In the genomic region with DNA sequence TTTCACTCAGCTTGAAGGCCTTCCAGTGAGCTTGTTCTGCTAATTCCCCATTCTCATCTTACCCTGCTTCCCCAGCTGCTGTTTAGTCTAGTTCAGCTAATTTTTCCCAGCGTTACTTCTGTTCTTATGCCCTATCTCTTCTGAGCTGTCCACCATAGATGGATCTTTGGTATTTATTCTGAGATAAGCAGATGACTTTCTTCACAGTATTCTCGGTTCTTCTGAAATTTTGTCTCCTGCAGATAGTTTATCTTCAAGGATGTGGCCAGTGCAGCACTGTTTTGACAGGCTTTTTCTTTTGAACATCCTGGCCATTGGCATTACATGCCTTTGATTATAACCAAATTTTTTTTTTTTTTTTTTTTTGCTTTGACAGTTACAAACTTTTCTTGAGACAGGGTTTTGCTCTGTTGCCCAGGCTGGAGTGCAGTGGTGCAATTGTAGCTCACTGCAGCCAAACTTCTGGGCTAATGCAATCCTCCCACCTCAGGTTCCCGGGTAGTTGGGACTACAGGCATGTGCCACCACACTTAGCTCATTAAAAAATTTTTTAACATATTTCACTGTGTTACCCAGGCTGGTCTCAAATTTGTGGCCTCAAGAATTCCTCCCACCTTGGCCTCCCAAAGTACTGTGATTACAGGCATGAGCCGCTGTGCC, we compare ENCODE assay signal across 1 cellular context.
TF ChIP-seq lines count a peak whose summit lies in the region.

No MANE protein-coding gene starts in this region.

TF ChIP-seq in K562, 482 proteins besides CTCF, POLR2A, EP300 and RAD21 (continued from another document and continues in another):
- TF ChIP-seq, protein P1, sequence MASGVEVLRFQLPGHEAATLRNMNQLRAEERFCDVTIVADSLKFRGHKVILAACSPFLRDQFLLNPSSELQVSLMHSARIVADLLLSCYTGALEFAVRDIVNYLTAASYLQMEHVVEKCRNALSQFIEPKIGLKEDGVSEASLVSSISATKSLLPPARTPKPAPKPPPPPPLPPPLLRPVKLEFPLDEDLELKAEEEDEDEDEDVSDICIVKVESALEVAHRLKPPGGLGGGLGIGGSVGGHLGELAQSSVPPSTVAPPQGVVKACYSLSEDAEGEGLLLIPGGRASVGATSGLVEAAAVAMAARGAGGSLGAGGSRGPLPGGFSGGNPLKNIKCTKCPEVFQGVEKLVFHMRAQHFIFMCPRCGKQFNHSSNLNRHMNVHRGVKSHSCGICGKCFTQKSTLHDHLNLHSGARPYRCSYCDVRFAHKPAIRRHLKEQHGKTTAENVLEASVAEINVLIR (CRISPR knock-in tag; IDR thresholded peaks at IDR 0.05), result peak; percentile 41; the same call in 1 of the 2 replicates
- TF ChIP-seq ZNF696 (CRISPR knock-in tag; conservative IDR thresholded peaks at IDR 0.05) (no peak), PCBP1 (IDR thresholded peaks at IDR 0.05; ENCODE audit: low read depth, low read length, poor library complexity, severe bottlenecking) (no peak), E2F3 (CRISPR knock-in tag; IDR thresholded peaks at IDR 0.05) (no peak), HNRNPK (IDR thresholded peaks at IDR 0.05; ENCODE audit: low read depth, low read length, poor library complexity, severe bottlenecking) (no peak), ZNF407 (IDR thresholded peaks at IDR 0.05; ENCODE audit: low read depth) (no peak), XRCC3 (IDR thresholded peaks at IDR 0.05) (no peak), SREBF1 (IDR thresholded peaks at IDR 0.05; ENCODE audit: borderline replicate concordance, low read depth, low read length) (no peak), ZNF316 (IDR thresholded peaks at IDR 0.05) (no peak), POLR3A (IDR thresholded peaks at IDR 0.05; ENCODE audit: borderline replicate concordance, extremely low read depth, insufficient read depth, insufficient read length) (no peak), ZNF121 (CRISPR knock-in tag; conservative IDR thresholded peaks at IDR 0.05) (no peak), PCBP2 (IDR thresholded peaks at IDR 0.05; ENCODE audit: low read depth, low read length, poor library complexity, severe bottlenecking) (no peak), ZNF76 (CRISPR knock-in tag; IDR thresholded peaks at IDR 0.05; ENCODE audit: borderline replicate concordance) (no peak), SIRT6 (IDR thresholded peaks at IDR 0.05; ENCODE audit: low read depth, low read length) (no peak), RBFOX2 (IDR thresholded peaks at IDR 0.05; ENCODE audit: low read depth, low read length) (no peak), ZNF277 (CRISPR knock-in tag; IDR thresholded peaks at IDR 0.05; ENCODE audit: borderline replicate concordance) (no peak), ZBTB17 (CRISPR knock-in tag; IDR thresholded peaks at IDR 0.05) (peak; percentile 51; the same call in 1 of the 2 replicates), HNRNPL (IDR thresholded peaks at IDR 0.05; ENCODE audit: low read depth, low read length) (no peak), ZNF282 (CRISPR knock-in tag; IDR thresholded peaks at IDR 0.05) (no peak), PREB (CRISPR knock-in tag; IDR thresholded peaks at IDR 0.05) (no peak), ETV1 (tag; conservative IDR thresholded peaks at IDR 0.05; ENCODE audit: low read depth) (no peak), ZNF431 (CRISPR knock-in tag; IDR thresholded peaks at IDR 0.05) (no peak), THRB (CRISPR knock-in tag; conservative IDR thresholded peaks at IDR 0.05) (no peak), XRCC5 (IDR thresholded peaks at IDR 0.05; ENCODE audit: low read depth, low read length) (no peak), ZNF398 (CRISPR knock-in tag; IDR thresholded peaks at IDR 0.05) (no peak), SLC30A9 (CRISPR knock-in tag; IDR thresholded peaks at IDR 0.05) (no peak), ATF1 (CRISPR knock-in tag; IDR thresholded peaks at IDR 0.05) (no peak), ATF1 (tag; IDR thresholded peaks at IDR 0.05) (peak; percentile 37), LARP7 (IDR thresholded peaks at IDR 0.05) (no peak), SMAD1 (IDR thresholded peaks at IDR 0.05; ENCODE audit: low read depth, low read length, partially characterized antibody) (no peak), ZNF740 (CRISPR knock-in tag; IDR thresholded peaks at IDR 0.05) (no peak), ZNF740 (tag; IDR thresholded peaks at IDR 0.05) (no peak), SMARCA4 (IDR thresholded peaks at IDR 0.05) (peak; percentile 94), CBX2 (IDR thresholded peaks at IDR 0.05; ENCODE audit: insufficient read depth, low read length, poor library complexity, severe bottlenecking) (no peak), ELF4 (CRISPR knock-in tag; IDR thresholded peaks at IDR 0.05) (peak; percentile 63; the same call in 1 of the 2 replicates), KLF16 (IDR thresholded peaks at IDR 0.05) (peak; percentile 85), ZNF561 (CRISPR knock-in tag; conservative IDR thresholded peaks at IDR 0.05) (no peak)
- TF ChIP-seq, protein P2, sequence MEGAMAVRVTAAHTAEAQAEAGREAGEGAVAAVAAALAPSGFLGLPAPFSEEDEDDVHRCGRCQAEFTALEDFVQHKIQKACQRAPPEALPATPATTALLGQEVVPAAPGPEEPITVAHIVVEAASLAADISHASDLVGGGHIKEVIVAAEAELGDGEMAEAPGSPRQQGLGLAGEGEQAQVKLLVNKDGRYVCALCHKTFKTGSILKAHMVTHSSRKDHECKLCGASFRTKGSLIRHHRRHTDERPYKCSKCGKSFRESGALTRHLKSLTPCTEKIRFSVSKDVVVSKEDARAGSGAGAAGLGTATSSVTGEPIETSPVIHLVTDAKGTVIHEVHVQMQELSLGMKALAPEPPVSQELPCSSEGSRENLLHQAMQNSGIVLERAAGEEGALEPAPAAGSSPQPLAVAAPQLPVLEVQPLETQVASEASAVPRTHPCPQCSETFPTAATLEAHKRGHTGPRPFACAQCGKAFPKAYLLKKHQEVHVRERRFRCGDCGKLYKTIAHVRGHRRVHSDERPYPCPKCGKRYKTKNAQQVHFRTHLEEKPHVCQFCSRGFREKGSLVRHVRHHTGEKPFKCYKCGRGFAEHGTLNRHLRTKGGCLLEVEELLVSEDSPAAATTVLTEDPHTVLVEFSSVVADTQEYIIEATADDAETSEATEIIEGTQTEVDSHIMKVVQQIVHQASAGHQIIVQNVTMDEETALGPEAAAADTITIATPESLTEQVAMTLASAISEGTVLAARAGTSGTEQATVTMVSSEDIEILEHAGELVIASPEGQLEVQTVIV (CRISPR knock-in tag; IDR thresholded peaks at IDR 0.05; ENCODE audit: borderline replicate concordance), result no peak
- TF ChIP-seq, protein P3, sequence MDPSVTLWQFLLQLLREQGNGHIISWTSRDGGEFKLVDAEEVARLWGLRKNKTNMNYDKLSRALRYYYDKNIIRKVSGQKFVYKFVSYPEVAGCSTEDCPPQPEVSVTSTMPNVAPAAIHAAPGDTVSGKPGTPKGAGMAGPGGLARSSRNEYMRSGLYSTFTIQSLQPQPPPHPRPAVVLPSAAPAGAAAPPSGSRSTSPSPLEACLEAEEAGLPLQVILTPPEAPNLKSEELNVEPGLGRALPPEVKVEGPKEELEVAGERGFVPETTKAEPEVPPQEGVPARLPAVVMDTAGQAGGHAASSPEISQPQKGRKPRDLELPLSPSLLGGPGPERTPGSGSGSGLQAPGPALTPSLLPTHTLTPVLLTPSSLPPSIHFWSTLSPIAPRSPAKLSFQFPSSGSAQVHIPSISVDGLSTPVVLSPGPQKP (CRISPR knock-in tag; IDR thresholded peaks at IDR 0.05), result no peak
